ENCODE assay signal across 2 cellular contexts in genomic region chr12:56105503-56105902, GRCh38.
TF ChIP-seq lines count a peak whose summit lies in the region.

No MANE protein-coding gene starts in this region.

TF ChIP-seq in SK-N-SH, 30 proteins besides CTCF, POLR2A, EP300 and RAD21:
- TF ChIP-seq FOXM1 (IDR thresholded peaks at IDR 0.05; ENCODE audit: low read depth) (no peak), JUND (IDR thresholded peaks at IDR 0.05) (no peak), GATA2 (CRISPR knock-in tag; IDR thresholded peaks at IDR 0.05) (no peak), NFIC (IDR thresholded peaks at IDR 0.05; ENCODE audit: borderline replicate concordance) (no peak), USF2 (IDR thresholded peaks at IDR 0.05; ENCODE audit: borderline replicate concordance, low read depth, low read length) (no peak), MEF2A (IDR thresholded peaks at IDR 0.05; ENCODE audit: borderline replicate concordance, low read depth) (no peak), MXI1 (IDR thresholded peaks at IDR 0.05; ENCODE audit: low read depth, low read length) (no peak), ZBTB33 (IDR thresholded peaks at IDR 0.05; ENCODE audit: borderline replicate concordance, low read depth) (no peak), GABPA (IDR thresholded peaks at IDR 0.05; ENCODE audit: low read depth) (no peak), CHD2 (IDR thresholded peaks at IDR 0.05; ENCODE audit: low read length, partially characterized antibody) (no peak), PBX3 (IDR thresholded peaks at IDR 0.05) (no peak), TAF1 (IDR thresholded peaks at IDR 0.05; ENCODE audit: borderline replicate concordance, low read depth, low read length) (no peak), TCF12 (IDR thresholded peaks at IDR 0.05) (no peak), REST (IDR thresholded peaks at IDR 0.05; ENCODE audit: low read depth, low read length) (no peak), EZH2phosphoT487 (IDR thresholded peaks at IDR 0.05; ENCODE audit: borderline replicate concordance, low read depth) (no peak), IRF3 (IDR thresholded peaks at IDR 0.05; ENCODE audit: low read depth, low read length) (no peak), RXRA (IDR thresholded peaks at IDR 0.05; ENCODE audit: borderline replicate concordance, low read depth) (no peak)

TF ChIP-seq in SK-N-SH treated with all-trans-retinoic acid at 6 μM for 48 hours, 23 proteins besides CTCF, POLR2A, EP300 and RAD21:
- no peak for TF ChIP-seq GLIS3 (CRISPR knock-in tag; IDR thresholded peaks at IDR 0.05)
- no peak for TF ChIP-seq ESRRG (CRISPR knock-in tag; IDR thresholded peaks at IDR 0.05)
- no peak for TF ChIP-seq ZFP30 (CRISPR knock-in tag; IDR thresholded peaks at IDR 0.05)
- no peak for TF ChIP-seq ZC3H10 (CRISPR knock-in tag; IDR thresholded peaks at IDR 0.05)
- TF ChIP-seq, protein P1, sequence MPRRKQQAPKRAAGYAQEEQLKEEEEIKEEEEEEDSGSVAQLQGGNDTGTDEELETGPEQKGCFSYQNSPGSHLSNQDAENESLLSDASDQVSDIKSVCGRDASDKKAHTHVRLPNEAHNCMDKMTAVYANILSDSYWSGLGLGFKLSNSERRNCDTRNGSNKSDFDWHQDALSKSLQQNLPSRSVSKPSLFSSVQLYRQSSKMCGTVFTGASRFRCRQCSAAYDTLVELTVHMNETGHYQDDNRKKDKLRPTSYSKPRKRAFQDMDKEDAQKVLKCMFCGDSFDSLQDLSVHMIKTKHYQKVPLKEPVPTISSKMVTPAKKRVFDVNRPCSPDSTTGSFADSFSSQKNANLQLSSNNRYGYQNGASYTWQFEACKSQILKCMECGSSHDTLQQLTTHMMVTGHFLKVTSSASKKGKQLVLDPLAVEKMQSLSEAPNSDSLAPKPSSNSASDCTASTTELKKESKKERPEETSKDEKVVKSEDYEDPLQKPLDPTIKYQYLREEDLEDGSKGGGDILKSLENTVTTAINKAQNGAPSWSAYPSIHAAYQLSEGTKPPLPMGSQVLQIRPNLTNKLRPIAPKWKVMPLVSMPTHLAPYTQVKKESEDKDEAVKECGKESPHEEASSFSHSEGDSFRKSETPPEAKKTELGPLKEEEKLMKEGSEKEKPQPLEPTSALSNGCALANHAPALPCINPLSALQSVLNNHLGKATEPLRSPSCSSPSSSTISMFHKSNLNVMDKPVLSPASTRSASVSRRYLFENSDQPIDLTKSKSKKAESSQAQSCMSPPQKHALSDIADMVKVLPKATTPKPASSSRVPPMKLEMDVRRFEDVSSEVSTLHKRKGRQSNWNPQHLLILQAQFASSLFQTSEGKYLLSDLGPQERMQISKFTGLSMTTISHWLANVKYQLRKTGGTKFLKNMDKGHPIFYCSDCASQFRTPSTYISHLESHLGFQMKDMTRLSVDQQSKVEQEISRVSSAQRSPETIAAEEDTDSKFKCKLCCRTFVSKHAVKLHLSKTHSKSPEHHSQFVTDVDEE (CRISPR knock-in tag; IDR thresholded peaks at IDR 0.05): no peak
- no peak for TF ChIP-seq OSR1 (CRISPR knock-in tag; IDR thresholded peaks at IDR 0.05)
TF ChIP-seq in SK-N-SH treated with all-trans-retinoic acid at 6 μM for 48 hours: peak in this region for 0.
